Comparison of ENCODE assay signal across 8 cellular contexts in the genomic region with DNA sequence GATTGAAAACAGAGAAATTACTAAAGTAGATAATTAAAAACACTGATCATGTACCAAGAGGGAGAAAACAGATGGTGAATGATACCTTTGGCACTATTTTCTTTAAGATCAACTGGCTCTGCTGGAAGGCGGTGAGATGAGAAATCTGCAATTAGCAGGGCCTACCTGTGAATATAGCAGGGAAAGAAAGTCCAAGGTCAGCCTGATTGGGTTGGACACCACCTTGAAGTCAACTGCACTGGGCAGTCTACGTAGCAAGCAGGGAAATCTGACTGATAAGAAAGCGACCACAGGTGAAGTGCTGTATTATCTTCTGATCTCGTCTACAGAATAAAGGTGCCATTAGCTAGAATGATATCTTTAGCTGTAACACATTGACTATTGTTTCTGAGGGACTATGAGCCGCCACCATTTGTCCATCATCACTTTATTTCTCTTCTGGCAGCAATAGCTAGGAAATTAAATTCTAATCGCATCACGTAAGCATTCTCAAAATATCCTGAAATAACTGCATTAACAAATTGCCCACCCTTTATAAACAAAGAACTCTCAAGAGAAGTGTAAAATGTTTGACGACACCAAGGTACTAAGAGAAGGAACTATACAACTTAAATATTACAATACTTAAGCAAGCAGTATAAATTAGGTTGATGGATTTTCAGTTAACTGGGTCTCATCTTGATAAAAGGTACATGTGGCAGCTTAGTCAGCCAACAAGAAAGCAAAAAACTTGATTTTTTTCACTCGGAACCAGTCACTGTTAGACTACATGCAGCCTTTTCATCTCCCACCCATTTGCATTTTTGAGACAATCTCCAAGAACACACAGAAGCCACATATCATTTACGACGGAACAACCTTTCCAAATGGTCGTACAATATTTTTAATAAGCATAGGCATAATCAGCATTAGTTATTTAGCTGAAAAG. TPM values are rescaled to one million over a fixed set of nuclear protein-coding genes. Genes with fewer than 3 reads are reported as not detected.
DNase-seq lines count a peak whose midpoint lies in the region; ATAC-seq and TF ChIP-seq lines count a peak whose summit lies in the region.

No MANE protein-coding gene starts in this region.

- TSS peak; percentile 57 for BruUV-seq in HCT116 (replicated peaks; lab: Mats Ljungman, UMichigan)

- H2AFZ ChIP-seq in HCT116 (ENCODE audit: low read depth, low read length, poor library complexity, severe bottlenecking) (no peak overlapping the region), smooth muscle cell (ENCODE audit: low read depth) (no peak overlapping the region)

- CTCF ChIA-PET in HCT116 (lab: Charles Lee) = interaction anchor here (0.9 to 1.1 kb wide), 2 partner anchors 10 to 95 kb away, joined by 3 read pairs; no protein-coding TSS in a partner anchor

- no peak for DNase-seq in HCT116 (ENCODE audit: low read depth, low spot score)
- no peak for DNase-seq in right cardiac atrium
- DNase-seq in smooth muscle cell (lab: John Stamatoyannopoulos, UW; ENCODE audit: unreplicated experiment) = no peak
- no peak for DNase-seq in body of pancreas
- no peak for DNase-seq in activated CD8-positive, alpha-beta memory T cell treated with anti-CD3 and anti-CD28 coated beads for 24 hours
- DNase-seq in cortex of kidney (lab: John Stamatoyannopoulos, UW) = no peak

- H3K27me3 ChIP-seq in HCT116 (ENCODE audit: insufficient read depth, low read length) (no peaks in the 10 kb centered on the region), right cardiac atrium (ENCODE audit: control insufficient read depth, insufficient read depth) (no peaks in the 10 kb centered on the region), smooth muscle cell (ENCODE audit: low read depth) (no peaks in the 10 kb centered on the region), body of pancreas (no peaks in the 10 kb centered on the region)

- H3K79me2 ChIP-seq in HCT116 (ENCODE audit: insufficient read depth, low read length) = 0 out of 2 replicates have a peak, but pooled peaks cover 10% of the 10 kb centered on the region
- peaks cover 42% of the 10 kb centered on the region for H3K79me2 ChIP-seq in smooth muscle cell (ENCODE audit: low read depth)

- no peaks in the 10 kb centered on the region for H3K36me3 ChIP-seq in HCT116 (ENCODE audit: control insufficient read depth in 1 of 2, insufficient read depth in 2 of 2, low read length in 2 of 2)
- no peaks in the 10 kb centered on the region for H3K36me3 ChIP-seq in smooth muscle cell (ENCODE audit: low read depth)
- no peaks in the 10 kb centered on the region for H3K36me3 ChIP-seq in body of pancreas (replicated peaks in 1 of 2; ENCODE audit: insufficient read depth in 1 of 2, low read depth in 2 of 2)

- ATAC-seq in HCT116 = no peak
- ATAC-seq in right cardiac atrium = no peak
- ATAC-seq in body of pancreas = no peak
- ATAC-seq in HG03565 (IDR thresholded peaks at IDR 0.05; ENCODE audit: unreplicated experiment) = no peak

- H3F3A ChIP-seq in smooth muscle cell (ENCODE audit: low read depth) = peaks cover 4% of the 10 kb centered on the region

- no peaks in the 10 kb centered on the region for H3K9me2 ChIP-seq in HCT116 (ENCODE audit: insufficient read depth)

- POLR2A ChIA-PET in HCT116 (lab: Charles Lee) = no interaction called here

- H3K4me1 ChIP-seq in HCT116 (ENCODE audit: control insufficient read depth in 1 of 2, insufficient read depth in 2 of 2, low read length in 2 of 2) (peaks cover 8 to 17% of the 10 kb centered on the region in 2 experiments), right cardiac atrium (ENCODE audit: control insufficient read depth, insufficient read depth, low read length) (peaks cover 2% of the 10 kb centered on the region), smooth muscle cell (ENCODE audit: low read depth) (peaks cover 25% of the 10 kb centered on the region), body of pancreas (peaks cover 18% of the 10 kb centered on the region)

- RAD21 ChIA-PET in HCT116 (lab: Charles Lee; ENCODE audit: low non-redundant PET in 1 of 2, low total read pairs in 2 of 2, uncharacterized antibody in 2 of 2, unreplicated experiment in 2 of 2) = no interaction called here

- H3K9me3 ChIP-seq in HCT116 (ENCODE audit: control insufficient read depth in 1 of 2, insufficient read depth in 1 of 2, low read depth in 1 of 2, low read length in 2 of 2) = no peaks in the 10 kb centered on the region
- no peaks in the 10 kb centered on the region for H3K9me3 ChIP-seq in right cardiac atrium (ENCODE audit: control insufficient read depth, low read length)
- no peaks in the 10 kb centered on the region for H3K9me3 ChIP-seq in smooth muscle cell (replicated peaks; ENCODE audit: low read depth)
- H3K9me3 ChIP-seq in body of pancreas = no peaks in the 10 kb centered on the region

- H3K9ac ChIP-seq in HCT116 (ENCODE audit: low read length) (peak overlapping the region; percentile 70; the same call in 1 of the 2 replicates), smooth muscle cell (ENCODE audit: low read depth) (peak overlapping the region; percentile 94)

- TF ChIP-seq CTCF in HCT116 (IDR thresholded peaks at IDR 0.05 in 2 of 3, conservative IDR thresholded peaks at IDR 0.05 in 1 of 3; ENCODE audit: borderline replicate concordance in 1 of 3, insufficient read depth in 1 of 3, low read depth in 2 of 3, low read length in 2 of 3) = no peak
- TF ChIP-seq CTCF in WI38 (IDR thresholded peaks at IDR 0.05; ENCODE audit: low read depth, low read length) = no peak
- no peak for TF ChIP-seq CTCF in smooth muscle cell (IDR thresholded peaks at IDR 0.05; ENCODE audit: borderline replicate concordance, insufficient read depth, poor library complexity, severe bottlenecking)
- TF ChIP-seq CTCF in body of pancreas (IDR thresholded peaks at IDR 0.05) = no peak

- TF ChIP-seq POLR2A in HCT116 (IDR thresholded peaks at IDR 0.05; ENCODE audit: borderline replicate concordance, extremely low read depth, insufficient read depth, insufficient read length) (no peak), body of pancreas (IDR thresholded peaks at IDR 0.05) (no peak)

- TF ChIP-seq RAD21 in HCT116 (IDR thresholded peaks at IDR 0.05; ENCODE audit: low read depth) = no peak

- H3K4me3 ChIP-seq in HCT116 (replicated peaks in 1 of 2; ENCODE audit: low read depth in 1 of 2, low read length in 2 of 2) (peak overlapping the region; percentile 66 to 77), WI38 (ENCODE audit: low read depth, low read length) (peak overlapping the region; percentile 80), right cardiac atrium (ENCODE audit: low read length) (peak overlapping the region; percentile 82), smooth muscle cell (peak overlapping the region; percentile 98), body of pancreas (peak overlapping the region in 1 of 2 donors; percentile 99)

- H3K27ac ChIP-seq in HCT116 (ENCODE audit: low read depth, low read length) (no peak overlapping the region), right cardiac atrium (ENCODE audit: low read length) (no peak overlapping the region), smooth muscle cell (ENCODE audit: low read depth) (peak overlapping the region; percentile 95), body of pancreas (peak overlapping the region in 1 of 4 donors; percentile 89)

- no peaks in the 10 kb centered on the region for H4K20me1 ChIP-seq in HCT116 (ENCODE audit: insufficient read depth)
- peaks cover 17% of the 10 kb centered on the region for H4K20me1 ChIP-seq in smooth muscle cell (ENCODE audit: low read depth)

- intact Hi-C loops in HCT116 (cut with micrococcal nuclease) = loop anchor here (2.0 to 10.0 kb wide), 2 partner anchors 61 to 253 kb away; partner anchors contain the start of gene RFX7
- intact Hi-C loops in right cardiac atrium (cut with DNase I) = loop anchor here in 1 of 4 donors (5.0 kb wide), 1 partner anchor 255 kb away; no protein-coding TSS in a partner anchor
- intact Hi-C loops in body of pancreas (cut with DNase I) = no loop called here

- H3K4me2 ChIP-seq in HCT116 (ENCODE audit: low read length) (peak overlapping the region; percentile 90), smooth muscle cell (peak overlapping the region; percentile 93)

- WGBS in right cardiac atrium = 38% methylated on average over 12 of the region's 12 CpGs
- 60% methylated on average over 12 of the region's 12 CpGs for WGBS in smooth muscle cell (ENCODE audit: low lambda C conversion rate)
- WGBS in body of pancreas, 2 donors = 41 to 53% methylated on average over 12 of the region's 12 CpGs

TF ChIP-seq in HCT116, 20 proteins besides CTCF, POLR2A, EP300 and RAD21:
- TF ChIP-seq TCF7L2 (IDR thresholded peaks at IDR 0.05; ENCODE audit: borderline replicate concordance, extremely low read depth, insufficient read depth, insufficient read length) = no peak
- no peak for TF ChIP-seq CEBPB (IDR thresholded peaks at IDR 0.05; ENCODE audit: low read depth)
- no peak for TF ChIP-seq POLR2AphosphoS5 (IDR thresholded peaks at IDR 0.05; ENCODE audit: low read depth, low read length)
- no peak for TF ChIP-seq EGR1 (IDR thresholded peaks at IDR 0.05; ENCODE audit: low read depth)
- TF ChIP-seq ZFX (IDR thresholded peaks at IDR 0.05) = no peak

RNA-seq across cellular contexts. Expression of gene NEDD4, which starts 1.3 kb away (rescaled TPM):
- total RNA-seq in HCT116 (2021; ENCODE audit: unreplicated experiment) = 13.7 TPM
- 3.1 and 4.1 TPM in 2 replicates for polyA plus RNA-seq in HCT116 (2012)
- total RNA-seq in right cardiac atrium = 10 to 100 TPM in 1 of 4 donors, 1 to 10 TPM in 3; 8.4 to 11.6 (median 9.4) TPM
- 2.6 TPM for polyA plus RNA-seq in right cardiac atrium
- 34.5 and 39.4 TPM in 2 replicates for total RNA-seq in smooth muscle cell
- polyA plus RNA-seq in smooth muscle cell = 6.6 and 7.3 TPM in 2 replicates
- 1 to 10 TPM; 3.0 to 8.0 TPM for total RNA-seq in body of pancreas
